18 cellular contexts compared by ENCODE assay signal in the genomic region with DNA sequence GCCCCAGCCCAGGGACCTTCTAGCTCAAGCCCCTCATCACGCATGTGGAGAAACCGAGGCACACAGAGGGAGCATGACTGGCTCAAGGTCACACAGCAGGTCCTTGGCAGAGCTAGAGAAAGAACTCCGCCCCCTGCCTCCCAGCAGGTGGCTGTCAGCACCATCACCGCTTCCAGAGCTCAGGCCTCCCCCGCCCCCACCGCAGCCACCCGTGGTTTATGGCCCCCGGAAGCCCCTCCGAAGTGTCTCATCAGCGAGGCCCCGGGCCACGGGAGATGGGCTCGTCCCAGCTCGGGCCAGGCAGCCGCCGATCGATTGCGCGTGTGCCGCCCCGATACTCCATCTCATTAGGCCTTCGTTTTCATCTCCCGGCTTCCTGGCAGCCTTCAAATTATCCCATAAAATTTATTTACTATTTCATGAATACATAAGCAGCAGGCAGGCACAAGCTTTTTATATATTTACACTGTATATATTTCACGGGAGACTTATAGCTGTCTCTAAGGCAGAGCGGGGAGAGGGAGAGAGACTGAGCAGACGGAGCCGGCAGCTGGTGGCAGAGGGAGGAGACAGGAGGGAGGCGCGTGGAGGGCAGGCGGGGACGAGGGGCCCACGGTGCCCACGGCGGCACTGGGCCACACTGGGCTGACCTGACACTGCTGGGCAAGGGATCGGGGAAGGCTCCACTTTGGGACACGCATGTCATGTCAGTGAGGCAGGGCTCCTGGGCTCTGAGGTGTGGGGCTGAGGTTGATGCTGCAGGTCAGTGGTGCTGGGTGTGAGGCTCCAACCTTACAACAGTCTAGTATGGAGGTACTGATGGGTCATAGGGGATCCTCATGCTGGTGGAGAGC.
DNase-seq lines count a peak whose midpoint lies in the region; ATAC-seq and TF ChIP-seq lines count a peak whose summit lies in the region.
"Had no signal": no experiment of that assay in that cellular context is flagged by ENCODE, and none has a peak within 500 bp of the region (broad histone marks: within the 10 kb centered on the region; RNA-seq: fewer than 3 reads in every experiment).

No MANE protein-coding gene starts in this region.

- H2AK9ac ChIP-seq in IMR-90 (replicated peaks; ENCODE audit: low read depth, low read length, poor library complexity) = no peak overlapping the region

- ATAC-seq in IMR-90 (ENCODE audit: low read depth) (no peak), HG02884 (IDR thresholded peaks at IDR 0.05; ENCODE audit: unreplicated experiment) (no peak)
- ATAC-seq: activated CD4-positive, alpha-beta T cell treated with anti-CD3 and anti-CD28 coated beads for 36 hours; activated CD8-positive, alpha-beta memory T cell treated with anti-CD3 and anti-CD28 coated beads, Interleukin-2, amount 10 ng/mL, durations not matched to agents 7 days and 5 days; naive thymus-derived CD8-positive, alpha-beta T cell; stimulated activated naive B cell treated with anti-CD40 and anti-IgM and Interleukin-4, amounts not matched to agents 10 μg/mL and 1 μg/mL and 100 μg/mL, for 72 hours had no signal

- peak overlapping the region; percentile 56 for H2AFZ ChIP-seq in IMR-90 (replicated peaks; ENCODE audit: low read length, poor library complexity)
- no peak overlapping the region for H2AFZ ChIP-seq in mesenchymal stem cell (ENCODE audit: low read depth, low read length)

- no peak overlapping the region for H3K27ac ChIP-seq in IMR-90 (ENCODE audit: insufficient read depth, low read length)
- H3K27ac ChIP-seq in mesenchymal stem cell (ENCODE audit: low read length, poor library complexity, severe bottlenecking) = no peak overlapping the region
- H3K27ac ChIP-seq: breast epithelium, epithelial cell of prostate, KMS-11, sigmoid colon had no signal

- no peak overlapping the region for H2BK15ac ChIP-seq in IMR-90 (ENCODE audit: low read depth, low read length)
- no peak overlapping the region for H2BK15ac ChIP-seq in mesenchymal stem cell (ENCODE audit: low read depth, poor library complexity, severe bottlenecking)

- intact Hi-C loops in IMR-90 (cut with micrococcal nuclease) = no loop called here

- no peak for TF ChIP-seq POLR2A in IMR-90 (IDR thresholded peaks at IDR 0.05; ENCODE audit: low read depth, low read length)

- DNase-seq in NCI-H748 (lab: John Stamatoyannopoulos, UW; ENCODE audit: unreplicated experiment) (peak; percentile 35), NCI-H748 treated with DMSO at 0.1 percent for 48 hours (lab: John Stamatoyannopoulos, UW) (no peak), IMR-90 (no peak), NCI-H69 (lab: John Stamatoyannopoulos, UW) (peak; percentile 79), mesenchymal stem cell (no peak), T1000 (lab: John Stamatoyannopoulos, UW) (no peak), HCEC 1CT (no peak)
- DNase-seq: activated CD4-positive, alpha-beta T cell treated with anti-CD3 and anti-CD28 coated beads for 36 hours; activated CD8-positive, alpha-beta memory T cell treated with anti-CD3 and anti-CD28 coated beads, Interleukin-2, amount 10 ng/mL, durations not matched to agents 7 days and 5 days; CD4-positive, alpha-beta memory T cell; foreskin melanocyte; naive thymus-derived CD8-positive, alpha-beta T cell; sigmoid colon; stimulated activated naive B cell treated with anti-CD40 and anti-IgM and Interleukin-4, amounts not matched to agents 10 μg/mL and 1 μg/mL and 100 μg/mL, for 72 hours had no signal

- H2BK12ac ChIP-seq in mesenchymal stem cell (ENCODE audit: low read length in 2 of 2) = no peak overlapping the region

- POLR2A ChIA-PET in IMR-90 (lab: Charles Lee; ENCODE audit: unreplicated experiment) = no interaction called here

- no peak overlapping the region for H3K56ac ChIP-seq in IMR-90 (ENCODE audit: extremely low read depth, insufficient read depth, low read length)

- dilution Hi-C loops in IMR-90 (cut with HindIII; ENCODE audit: low sequenced_read_pairs, unreplicated experiment) = no loop called here

- H3K27me3 ChIP-seq in IMR-90 (ENCODE audit: control insufficient read depth, insufficient read depth, low read length) = no peaks in the 10 kb centered on the region; the same call in 1 of the 2 replicates
- peaks cover 6 to 45% of the 10 kb centered on the region in 2 experiments for H3K27me3 ChIP-seq in mesenchymal stem cell (ENCODE audit: control insufficient read depth in 1 of 2, insufficient read depth in 1 of 2, low read length in 2 of 2)

- H3K79me1 ChIP-seq in IMR-90 (ENCODE audit: low read depth in 1 of 2, low read length in 2 of 2) (no peaks in the 10 kb centered on the region), mesenchymal stem cell (replicated peaks; ENCODE audit: low read length, poor library complexity, severe bottlenecking) (no peaks in the 10 kb centered on the region)

- H3K4me2 ChIP-seq in IMR-90 (ENCODE audit: low read depth, low read length) (no peak overlapping the region), mesenchymal stem cell (ENCODE audit: low read length, poor library complexity, severe bottlenecking) (no peak overlapping the region)
- H3K4me2 ChIP-seq: KMS-11 had no signal

- H2BK5ac ChIP-seq in IMR-90 (ENCODE audit: low read depth, low read length, poor library complexity, severe bottlenecking) (no peak overlapping the region), mesenchymal stem cell (ENCODE audit: low read depth, low read length, poor library complexity, severe bottlenecking) (no peak overlapping the region)

- H3K9me3 ChIP-seq in IMR-90 (ENCODE audit: control insufficient read depth, insufficient read depth, low read length) (peaks cover 3% of the 10 kb centered on the region; the same call in 1 of the 2 replicates), mesenchymal stem cell (ENCODE audit: control insufficient read depth, low read length) (no peaks in the 10 kb centered on the region)

- CTCF ChIA-PET in IMR-90 (lab: Yijun Ruan, JAX) = no interaction called here

- H2AK5ac ChIP-seq in IMR-90 (ENCODE audit: low read depth, low read length) (no peak overlapping the region), mesenchymal stem cell (ENCODE audit: low read length, severe bottlenecking) (no peak overlapping the region)

- H3K4me1 ChIP-seq in IMR-90 (ENCODE audit: control insufficient read depth, insufficient read depth, low read length) (peaks cover 3% of the 10 kb centered on the region; the same call in 1 of the 2 replicates), mesenchymal stem cell (ENCODE audit: control insufficient read depth, insufficient read depth, low read depth, low read length) (no peaks in the 10 kb centered on the region)
- H3K4me1 ChIP-seq: breast epithelium, sigmoid colon had no signal

- H2BK120ac ChIP-seq in IMR-90 (ENCODE audit: low read depth, low read length) = no peak overlapping the region
- no peak overlapping the region for H2BK120ac ChIP-seq in mesenchymal stem cell (ENCODE audit: low read depth, low read length)

- no peak for TF ChIP-seq CTCF in IMR-90 (conservative IDR thresholded peaks at IDR 0.05; ENCODE audit: low read depth, low read length)

- H3K23ac ChIP-seq in IMR-90 (ENCODE audit: low read depth, low read length) (no peak overlapping the region), mesenchymal stem cell (ENCODE audit: low read length in 2 of 2) (peak overlapping the region in 1 of 2 experiments; percentile 35)

- no peak overlapping the region for H3K14ac ChIP-seq in IMR-90 (replicated peaks; ENCODE audit: low read depth, low read length)
- H3K14ac ChIP-seq in mesenchymal stem cell (ENCODE audit: low read length in 2 of 2) = no peak overlapping the region

- no peaks in the 10 kb centered on the region for H4K20me1 ChIP-seq in IMR-90 (ENCODE audit: insufficient read depth, low read length)

- H3K4ac ChIP-seq in IMR-90 (ENCODE audit: low read depth, low read length) = no peak overlapping the region
- H3K4ac ChIP-seq in mesenchymal stem cell (ENCODE audit: low read depth in 1 of 2, low read length in 2 of 2) = no peak overlapping the region

- no peak for TF ChIP-seq RAD21 in IMR-90 (IDR thresholded peaks at IDR 0.05; ENCODE audit: low read length)

- no peak overlapping the region for H2BK20ac ChIP-seq in IMR-90 (ENCODE audit: low read depth, low read length)

- H3K9ac ChIP-seq in IMR-90 (ENCODE audit: low read depth, low read length) (no peak overlapping the region), mesenchymal stem cell (ENCODE audit: low read length) (no peak overlapping the region)
- H3K9ac ChIP-seq: KMS-11 had no signal

- H3K4me3 ChIP-seq in IMR-90 (ENCODE audit: insufficient read depth, low read depth, low read length) (no peak overlapping the region), mesenchymal stem cell (ENCODE audit: insufficient read depth in 1 of 2, low read depth in 1 of 2, low read length in 2 of 2) (no peak overlapping the region)
- H3K4me3 ChIP-seq: breast epithelium, sigmoid colon had no signal

- no peak overlapping the region for H4K91ac ChIP-seq in IMR-90 (ENCODE audit: insufficient read depth, low read depth, low read length)
- peak overlapping the region; percentile 53 for H4K91ac ChIP-seq in mesenchymal stem cell (ENCODE audit: low read length)

- in situ Hi-C loops in IMR-90 (cut with MboI; ENCODE audit: low sequenced_read_pairs) = no loop called here

- WGBS in IMR-90 (ENCODE audit: extremely low coverage in 2 of 2, insufficient read length in 1 of 2), 2 experiments = 52% methylated on average over 9 of the region's 36 CpGs; no CpG with 5 or more reads in 1 of the 2 experiments
- WGBS in mesenchymal stem cell = 77% methylated on average over 35 of the region's 36 CpGs

- H3K18ac ChIP-seq in IMR-90 (ENCODE audit: low read depth, low read length) (no peak overlapping the region), mesenchymal stem cell (ENCODE audit: low read depth in 1 of 2, low read length in 2 of 2) (no peak overlapping the region)

- H3K36me3 ChIP-seq in IMR-90 (ENCODE audit: control insufficient read depth, insufficient read depth, low read length) (no peaks in the 10 kb centered on the region), mesenchymal stem cell (ENCODE audit: control insufficient read depth in 1 of 2, insufficient read depth in 2 of 2, low read depth in 1 of 2, low read length in 2 of 2) (no peaks in the 10 kb centered on the region)
- H3K36me3 ChIP-seq: breast epithelium, sigmoid colon had no signal

- no peaks in the 10 kb centered on the region; the same call in 1 of the 2 replicates for H3K9me1 ChIP-seq in IMR-90 (ENCODE audit: insufficient read depth, low read length)

- no peak overlapping the region for H4K5ac ChIP-seq in IMR-90 (ENCODE audit: low read depth, low read length)

- BruUV-seq in IMR-90 (replicated peaks; lab: Mats Ljungman, UMichigan) = no TSS peak

- H4K8ac ChIP-seq in IMR-90 (ENCODE audit: low read depth in 2 of 2, low read length in 2 of 2) = no peak overlapping the region
- no peak overlapping the region for H4K8ac ChIP-seq in mesenchymal stem cell (ENCODE audit: low read length)

TF ChIP-seq in IMR-90, 13 proteins besides CTCF, POLR2A, EP300 and RAD21 (continues in another document):
- TF ChIP-seq RCOR1 (IDR thresholded peaks at IDR 0.05; ENCODE audit: insufficient replicate concordance, low read length) = no peak
- no peak for TF ChIP-seq RFX5 (IDR thresholded peaks at IDR 0.05; ENCODE audit: low read depth, low read length)
- no peak for TF ChIP-seq SMC3 (IDR thresholded peaks at IDR 0.05; ENCODE audit: low read depth, low read length)
- no peak for TF ChIP-seq MAFK (IDR thresholded peaks at IDR 0.05; ENCODE audit: low read depth, low read length)

Comparison
In these comparisons a context has a peak if more than half of its experiments do, and no peak if none do; other contexts are left out.
1. DNase-seq: peak in NCI-H748 (single experiment) and NCI-H69 (single experiment); none in NCI-H748 treated with DMSO at 0.1 percent for 48 hours (single experiment), IMR-90 (single experiment), mesenchymal stem cell (single experiment), T1000 (single experiment) and HCEC 1CT (single experiment).